Comparison of ENCODE assay signal across 8 cellular contexts in the genomic region with DNA sequence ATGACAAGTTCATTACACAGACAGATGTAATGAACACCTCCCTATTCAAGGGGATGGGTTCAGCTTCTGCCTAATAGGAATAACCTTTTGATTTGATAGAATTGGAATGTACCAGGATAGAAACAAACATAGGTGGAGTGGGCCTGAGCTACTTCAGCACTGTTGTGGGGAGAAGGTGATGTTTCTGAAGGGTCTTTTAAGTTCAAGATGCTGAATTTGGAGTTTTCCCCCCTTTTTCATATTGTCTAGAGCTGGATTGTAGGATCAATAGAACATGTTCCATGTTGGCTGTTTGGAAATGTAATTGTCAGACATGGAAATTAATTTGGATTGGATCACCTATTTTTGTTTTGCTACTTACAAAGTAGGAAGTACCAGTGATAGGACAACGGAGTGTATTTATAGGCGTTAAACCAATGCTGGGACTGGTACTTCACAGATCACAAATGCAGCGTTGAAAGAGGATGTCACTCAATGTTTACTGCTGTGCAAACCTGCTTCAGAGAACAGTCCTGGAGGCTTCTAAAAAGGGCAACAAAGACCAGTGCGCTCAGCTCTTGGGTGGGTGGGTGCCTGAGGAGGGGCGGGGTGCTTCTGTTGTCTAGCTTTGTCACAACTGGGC. TPM values are rescaled to one million over a fixed set of nuclear protein-coding genes. Genes with fewer than 3 reads are reported as not detected.
DNase-seq lines count a peak whose midpoint lies in the region; ATAC-seq, FAIRE-seq and TF ChIP-seq lines count a peak whose summit lies in the region.

No MANE protein-coding gene starts in this region.

- H3K4me3 ChIP-seq in cardiac muscle cell: peak overlapping the region; percentile 95
- peak overlapping the region; percentile 73 to 96 (median 96) for H3K4me3 ChIP-seq in keratinocyte (ENCODE audit: control insufficient read depth in 2 of 3, extremely low read depth in 1 of 3, insufficient read depth in 2 of 3, low read depth in 1 of 3, low read length in 3 of 3)

- peak; percentile 9 for FAIRE-seq in keratinocyte (lab: Jason Lieb, UNC)

- TF ChIP-seq CTCF in cardiac muscle cell (IDR thresholded peaks at IDR 0.05; ENCODE audit: low read depth, low read length) (no peak), keratinocyte (optimal IDR thresholded peaks at IDR 0.05 in 1 of 3, IDR thresholded peaks at IDR 0.05 in 1 of 3, conservative IDR thresholded peaks at IDR 0.05 in 1 of 3; ENCODE audit: extremely low read depth in 1 of 3, insufficient read depth in 2 of 3, low read length in 3 of 3) (no peak), type B pancreatic cell (conservative IDR thresholded peaks at IDR 0.05) (no peak), GM20000 (IDR thresholded peaks at IDR 0.05; ENCODE audit: extremely low read depth, missing control alignments) (no peak)

- H3K27me3 ChIP-seq in cardiac muscle cell: peaks cover 9% of the 10 kb centered on the region
- no peaks in the 10 kb centered on the region for H3K27me3 ChIP-seq in keratinocyte (ENCODE audit: control insufficient read depth, extremely low read depth, insufficient read depth, low read length)

- H3K36me3 ChIP-seq in cardiac muscle cell (no peaks in the 10 kb centered on the region), keratinocyte (ENCODE audit: control insufficient read depth in 2 of 2, extremely low read depth in 1 of 2, insufficient read depth in 2 of 2, low read length in 2 of 2) (no peaks in the 10 kb centered on the region)

- peaks cover 5% of the 10 kb centered on the region for H3K4me1 ChIP-seq in cardiac muscle cell (ENCODE audit: low read depth)
- H3K4me1 ChIP-seq in keratinocyte (ENCODE audit: control insufficient read depth, extremely low read depth, insufficient read depth, low read length): peaks cover 59% of the 10 kb centered on the region

- no peaks in the 10 kb centered on the region for H4K20me1 ChIP-seq in keratinocyte (ENCODE audit: control insufficient read depth, extremely low read depth, insufficient read depth, low read length)

- peaks cover 51% of the 10 kb centered on the region for H3K27me3 Mint-ChIP-seq in activated T-helper 17 cell treated with anti-CD3 and anti-CD28 coated beads, Interleukin-2, amount 50 U/mL, for 72 hours
- H3K27me3 Mint-ChIP-seq in type B pancreatic cell: peaks cover 31% of the 10 kb centered on the region

- peak overlapping the region; percentile 85 for H3K9ac ChIP-seq in keratinocyte (ENCODE audit: control insufficient read depth, extremely low read depth, insufficient read depth, low read length)

- DNase-seq in cardiac muscle cell (ENCODE audit: low read depth in 1 of 2, low spot score in 1 of 2): peak in 1 of 2 donors; percentile 8
- DNase-seq in left cardiac atrium: no peak
- DNase-seq in keratinocyte (ENCODE audit: low read depth, low spot score): no peak
- no peak for DNase-seq in type B pancreatic cell (ENCODE audit: extremely low spot score, unreplicated experiment)
- DNase-seq in GM20000 (ENCODE audit: low spot score): no peak
- DNase-seq in NCI-H82 (lab: John Stamatoyannopoulos, UW): no peak

- no peak overlapping the region for H2AFZ ChIP-seq in keratinocyte (ENCODE audit: control insufficient read depth, low read length)

- dilution Hi-C loops in keratinocyte (cut with MboI; ENCODE audit: extremely low pct_ligation_motif_present, low sequenced_read_pairs): no loop called here

- H3K9me3 Mint-ChIP-seq in activated T-helper 17 cell treated with anti-CD3 and anti-CD28 coated beads, Interleukin-2, amount 50 U/mL, for 72 hours: no peaks in the 10 kb centered on the region
- H3K9me3 Mint-ChIP-seq in type B pancreatic cell: no peaks in the 10 kb centered on the region

- peak overlapping the region; percentile 97 for H3K4me2 ChIP-seq in keratinocyte (ENCODE audit: control insufficient read depth, extremely low read depth, insufficient read depth, low read depth, low read length)

- H3K9me3 ChIP-seq in cardiac muscle cell (ENCODE audit: low read depth): no peaks in the 10 kb centered on the region
- H3K9me3 ChIP-seq in keratinocyte (ENCODE audit: control insufficient read depth, low read depth, low read length): no peaks in the 10 kb centered on the region

- ATAC-seq in left cardiac atrium: no peak
- no peak for ATAC-seq in activated T-helper 17 cell treated with anti-CD3 and anti-CD28 coated beads, Interleukin-2, amount 50 U/mL, for 72 hours (replicated peaks)
- ATAC-seq in HG03196 (IDR thresholded peaks at IDR 0.05; ENCODE audit: unreplicated experiment): no peak

- H3K4me3 Mint-ChIP-seq in activated T-helper 17 cell treated with anti-CD3 and anti-CD28 coated beads, Interleukin-2, amount 50 U/mL, for 72 hours: peak overlapping the region; percentile 79
- H3K4me3 Mint-ChIP-seq in type B pancreatic cell: peak overlapping the region; percentile 91

- peaks cover 15% of the 10 kb centered on the region for H3K4me1 Mint-ChIP-seq in activated T-helper 17 cell treated with anti-CD3 and anti-CD28 coated beads, Interleukin-2, amount 50 U/mL, for 72 hours
- peaks cover 34% of the 10 kb centered on the region for H3K4me1 Mint-ChIP-seq in type B pancreatic cell (ENCODE audit: unreplicated experiment)

- no peaks in the 10 kb centered on the region for H3K9me1 ChIP-seq in keratinocyte (ENCODE audit: control insufficient read depth, extremely low read depth, insufficient read depth, low read length)

- intact Hi-C loops in left cardiac atrium (cut with DNase I): loop anchor here in 1 of 2 donors (5.0 to 10.0 kb wide), 3 partner anchors 79 to 276 kb away; no protein-coding TSS in a partner anchor

- H3K27ac ChIP-seq in cardiac muscle cell (no peak overlapping the region), keratinocyte (ENCODE audit: control insufficient read depth, insufficient read depth, low read length) (peak overlapping the region; percentile 92)

- H3K36me3 Mint-ChIP-seq in activated T-helper 17 cell treated with anti-CD3 and anti-CD28 coated beads, Interleukin-2, amount 50 U/mL, for 72 hours (ENCODE audit: low read depth): no peaks in the 10 kb centered on the region
- peaks cover 6% of the 10 kb centered on the region for H3K36me3 Mint-ChIP-seq in type B pancreatic cell

- peaks cover 56% of the 10 kb centered on the region for H3K79me2 ChIP-seq in keratinocyte (ENCODE audit: control insufficient read depth, insufficient read depth, low read length)

- H3K27ac Mint-ChIP-seq in activated T-helper 17 cell treated with anti-CD3 and anti-CD28 coated beads, Interleukin-2, amount 50 U/mL, for 72 hours: no peak overlapping the region
- peak overlapping the region; percentile 69 for H3K27ac Mint-ChIP-seq in type B pancreatic cell

RNA-seq across cellular contexts. Expression of a gene that starts 2.0 kb away (rescaled TPM):
- total RNA-seq in cardiac muscle cell: 8.1 and 10.9 TPM in 2 replicates
- 26.8 and 35.2 TPM in 2 replicates for polyA plus RNA-seq in cardiac muscle cell
- total RNA-seq in left cardiac atrium: 10 to 100 TPM; 61.3 to 80.7 TPM
- total RNA-seq in activated T-helper 17 cell treated with anti-CD3 and anti-CD28 coated beads, Interleukin-2, amount 50 U/mL, for 72 hours: 1 to 10 TPM in 1 of 2 donors, under 1 TPM in 1; 0.95 to 2.8 TPM
- polyA plus RNA-seq in keratinocyte: 21.2 to 44.3 TPM (median 25.2 TPM) in 3 replicates
- polyA plus RNA-seq in keratinocyte (2011; ENCODE audit: low read depth): 34.9 TPM
- polyA plus RNA-seq in keratinocyte (2011; cell fraction: cytosol; rRNA removed): 25.5 and 52.3 TPM in 2 replicates
- 13.3 and 19.3 TPM in 2 replicates for polyA plus RNA-seq in keratinocyte (2011; cell fraction: nucleus; rRNA removed)
- polyA plus RNA-seq in keratinocyte (2012; ENCODE audit: low replicate concordance): 31.6 and 44.8 TPM in 2 replicates
- 2.3 to 16.9 TPM (median 11.9 TPM) in 3 replicates for polyA minus RNA-seq in keratinocyte
- polyA minus RNA-seq in keratinocyte (2011; cell fraction: cytosol; rRNA and poly(A)+ RNA removed): 6.1 TPM
- 5.3 and 12.1 TPM in 2 replicates for polyA minus RNA-seq in keratinocyte (2011; cell fraction: nucleus; rRNA and poly(A)+ RNA removed)
- 44.6 and 53.7 TPM in 2 replicates for total RNA-seq in type B pancreatic cell (ENCODE audit: low replicate concordance)
